ENCODE assay signal across 8 cellular contexts in genomic region chr1:6347641-6348487, GRCh38. TPM values are rescaled to one million over a fixed set of nuclear protein-coding genes. Genes with fewer than 3 reads are reported as not detected.
DNase-seq lines count a peak whose midpoint lies in the region; ATAC-seq and TF ChIP-seq lines count a peak whose summit lies in the region.

No MANE protein-coding gene starts in this region.

- peak; percentile 47 for ATAC-seq in left lung
- ATAC-seq in GM19023 (IDR thresholded peaks at IDR 0.05; ENCODE audit: unreplicated experiment): no peak

- in situ Hi-C loops in astrocyte of the cerebellum (cut with HindIII; ENCODE audit: low sequenced_read_pairs): no loop called here

- intact Hi-C loops in left lung (cut with DNase I): loop anchor here in 1 of 2 donors (5.0 kb wide), 1 partner anchor 101 kb away; no protein-coding TSS in a partner anchor

- H3K4me1 Mint-ChIP-seq in T-helper 2 cell treated with Interferon-gamma antibody and Interleukin-4, amounts not matched to agents 5 μg/mL and 100 μg/mL, for 36 hours (ENCODE audit: low read depth): peaks cover 23% of the 10 kb centered on the region

- peak overlapping the region; percentile 78 for H3K27ac Mint-ChIP-seq in T-helper 2 cell treated with Interferon-gamma antibody and Interleukin-4, amounts not matched to agents 5 μg/mL and 100 μg/mL, for 36 hours

- H3K27me3 Mint-ChIP-seq in T-helper 2 cell treated with Interferon-gamma antibody and Interleukin-4, amounts not matched to agents 5 μg/mL and 100 μg/mL, for 36 hours (ENCODE audit: low read depth): no peaks in the 10 kb centered on the region

- no peaks in the 10 kb centered on the region for H3K9me3 ChIP-seq in left lung

- H3K27me3 ChIP-seq in left lung: no peaks in the 10 kb centered on the region

- H3K4me3 ChIP-seq in astrocyte of the cerebellum (ENCODE audit: low read depth, low read length): no peak overlapping the region
- no peak overlapping the region for H3K4me3 ChIP-seq in left lung

- H3K4me1 ChIP-seq in left lung: peaks cover 0 to 15% of the 10 kb centered on the region in 2 donors

- peak overlapping the region; percentile 73 for H3K4me3 Mint-ChIP-seq in T-helper 2 cell treated with Interferon-gamma antibody and Interleukin-4, amounts not matched to agents 5 μg/mL and 100 μg/mL, for 36 hours

- H3K27ac ChIP-seq in left lung: peak overlapping the region; percentile 39 to 70

- DNase-seq in AG08395 (ENCODE audit: low spot score) (peak; percentile 45), GM19240 (ENCODE audit: insufficient read length, low spot score) (peak; percentile 61), astrocyte of the cerebellum (ENCODE audit: low read depth) (no peak), left lung (no peak), superior temporal gyrus (ENCODE audit: extremely low spot score) (no peak)
- DNase-seq in T-helper 2 cell treated with Interferon-gamma antibody and Interleukin-4, amounts not matched to agents 5 μg/mL and 100 μg/mL, for 36 hours (ENCODE audit: low spot score): peak; percentile 46
- DNase-seq in stimulated activated CD8-positive, alpha-beta memory T cell treated with anti-CD3 and anti-CD28 coated beads, Interleukin-2, amount 100 ng/mL, for 1 hour (ENCODE audit: low read depth in 2 of 2): peak; percentile 33 to 40

- TF ChIP-seq CTCF in astrocyte of the cerebellum (IDR thresholded peaks at IDR 0.05; ENCODE audit: low read depth, low read length, missing control alignments): peak; percentile 68
- peak; percentile 46 to 47 for TF ChIP-seq CTCF in left lung (IDR thresholded peaks at IDR 0.05)

- no peaks in the 10 kb centered on the region for H3K36me3 ChIP-seq in left lung

- H3K9me3 Mint-ChIP-seq in T-helper 2 cell treated with Interferon-gamma antibody and Interleukin-4, amounts not matched to agents 5 μg/mL and 100 μg/mL, for 36 hours: no peaks in the 10 kb centered on the region

- H3K36me3 Mint-ChIP-seq in T-helper 2 cell treated with Interferon-gamma antibody and Interleukin-4, amounts not matched to agents 5 μg/mL and 100 μg/mL, for 36 hours (ENCODE audit: low read depth): peaks cover 4% of the 10 kb centered on the region

RNA-seq across cellular contexts. Expression of gene ACOT7, which starts 45.7 kb away (rescaled TPM):
- total RNA-seq in left lung: 10 to 100 TPM; 28.8 to 30.1 TPM

Comparison
In these comparisons a context has a peak if more than half of its experiments do, and no peak if none do; other contexts are left out.
1. DNase-seq: peak in AG08395 (single experiment), GM19240 (single experiment), T-helper 2 cell treated with Interferon-gamma antibody and Interleukin-4, amounts not matched to agents 5 μg/mL and 100 μg/mL, for 36 hours (single experiment) and stimulated activated CD8-positive, alpha-beta memory T cell treated with anti-CD3 and anti-CD28 coated beads, Interleukin-2, amount 100 ng/mL, for 1 hour (2 of 2); none in astrocyte of the cerebellum (single experiment), left lung (0 of 2) and superior temporal gyrus (single experiment).